In the genomic region with DNA sequence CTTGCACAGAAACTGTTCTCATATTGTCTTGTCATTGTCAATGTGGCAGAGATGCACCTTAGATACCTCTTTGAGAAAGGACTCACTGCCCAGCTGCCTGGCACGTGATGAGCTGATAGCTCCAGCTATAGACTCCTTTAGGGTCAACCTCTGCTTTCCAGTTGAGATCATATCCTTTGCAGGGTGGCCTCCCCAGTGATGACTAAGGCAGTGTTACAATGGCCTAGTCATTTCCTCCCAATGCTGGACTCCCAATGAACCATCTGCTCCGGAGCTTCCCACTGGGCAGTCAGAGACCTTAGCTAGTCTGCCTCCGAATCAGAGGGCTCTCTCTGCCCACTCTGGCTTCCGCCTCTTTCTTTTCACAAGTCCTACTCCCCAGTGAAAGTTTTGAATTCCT, we compare ENCODE assay signal across 13 cellular contexts.
DNase-seq lines count a peak whose midpoint lies in the region; ATAC-seq and TF ChIP-seq lines count a peak whose summit lies in the region.
"Had no signal": no experiment of that assay in that cellular context is flagged by ENCODE, and none has a peak within 500 bp of the region (broad histone marks: within the 10 kb centered on the region; RNA-seq: fewer than 3 reads in every experiment).

No MANE protein-coding gene starts in this region.

- BruUV-seq in IMR-90 (replicated peaks; lab: Mats Ljungman, UMichigan) = no TSS peak

- no peaks in the 10 kb centered on the region for H3K36me3 ChIP-seq in IMR-90 (ENCODE audit: control insufficient read depth, insufficient read depth, low read length)
- no peaks in the 10 kb centered on the region for H3K36me3 ChIP-seq in osteoblast (ENCODE audit: insufficient read depth, low read length)
- H3K36me3 ChIP-seq: colonic mucosa had no signal

- no peak overlapping the region for H2BK20ac ChIP-seq in IMR-90 (ENCODE audit: low read depth, low read length)

- H2AK9ac ChIP-seq in IMR-90 (replicated peaks; ENCODE audit: low read depth, low read length, poor library complexity) = no peak overlapping the region

- TF ChIP-seq RAD21 in IMR-90 (IDR thresholded peaks at IDR 0.05; ENCODE audit: low read length) = no peak

- H3K27me3 ChIP-seq in IMR-90 (ENCODE audit: control insufficient read depth, insufficient read depth, low read length) (peaks cover 15% of the 10 kb centered on the region), osteoblast (ENCODE audit: insufficient read depth, low read length) (no peaks in the 10 kb centered on the region)
- H3K27me3 ChIP-seq: colonic mucosa had no signal

- no peak for TF ChIP-seq POLR2A in IMR-90 (IDR thresholded peaks at IDR 0.05; ENCODE audit: low read depth, low read length)

- no peak overlapping the region for H4K8ac ChIP-seq in IMR-90 (ENCODE audit: low read depth in 2 of 2, low read length in 2 of 2)

- intact Hi-C loops in IMR-90 (cut with micrococcal nuclease) = no loop called here

- CTCF ChIA-PET in IMR-90 (lab: Yijun Ruan, JAX) = no interaction called here

- POLR2A ChIA-PET in IMR-90 (lab: Charles Lee; ENCODE audit: unreplicated experiment) = no interaction called here

- H3K9me1 ChIP-seq in IMR-90 (ENCODE audit: insufficient read depth, low read length) = no peaks in the 10 kb centered on the region

- no peak overlapping the region for H2AFZ ChIP-seq in IMR-90 (replicated peaks; ENCODE audit: low read length, poor library complexity)
- H2AFZ ChIP-seq in osteoblast (ENCODE audit: low read length) = peak overlapping the region; percentile 63

- TF ChIP-seq CTCF in IMR-90 (conservative IDR thresholded peaks at IDR 0.05; ENCODE audit: low read depth, low read length) (no peak), choroid plexus epithelial cell (conservative IDR thresholded peaks at IDR 0.05; ENCODE audit: low read depth, low read length) (no peak), osteoblast (IDR thresholded peaks at IDR 0.05; ENCODE audit: extremely low read depth, low read depth, low read length) (no peak)

- H3K14ac ChIP-seq in IMR-90 (replicated peaks; ENCODE audit: low read depth, low read length) = no peak overlapping the region

- H3K18ac ChIP-seq in IMR-90 (ENCODE audit: low read depth, low read length) = no peak overlapping the region

- H3K79me1 ChIP-seq in IMR-90 (ENCODE audit: low read depth in 1 of 2, low read length in 2 of 2) = no peaks in the 10 kb centered on the region

- H2BK5ac ChIP-seq in IMR-90 (ENCODE audit: low read depth, low read length, poor library complexity, severe bottlenecking) = no peak overlapping the region

- in situ Hi-C loops in IMR-90 (cut with MboI; ENCODE audit: low sequenced_read_pairs) = no loop called here

- WGBS in IMR-90 (ENCODE audit: extremely low coverage in 2 of 2, insufficient read length in 1 of 2), 2 experiments = 37% methylated on average over 2 of the region's 4 CpGs; no CpG with 5 or more reads in 1 of the 2 experiments

- no peak overlapping the region for H4K5ac ChIP-seq in IMR-90 (ENCODE audit: low read depth, low read length)

- no peak overlapping the region for H3K56ac ChIP-seq in IMR-90 (ENCODE audit: extremely low read depth, insufficient read depth, low read length)

- DNase-seq in EL (peak; percentile 88), IMR-90 (peak; percentile 84), choroid plexus epithelial cell (ENCODE audit: low read depth) (peak; percentile 63), osteoblast (ENCODE audit: insufficient read length, low spot score, missing footprints) (peak; percentile 79), anterior cingulate cortex (lab: John Stamatoyannopoulos, UW) (no peak)
- DNase-seq: colonic mucosa, NCI-H1694 had no signal

- dilution Hi-C loops in IMR-90 (cut with HindIII; ENCODE audit: low sequenced_read_pairs, unreplicated experiment) = no loop called here

- no peak overlapping the region for H2BK120ac ChIP-seq in IMR-90 (ENCODE audit: low read depth, low read length)

- ATAC-seq in IMR-90 (ENCODE audit: low read depth) = no peak
- ATAC-seq in HG03457 (IDR thresholded peaks at IDR 0.05; ENCODE audit: unreplicated experiment) = no peak
- ATAC-seq in HG03342 (IDR thresholded peaks at IDR 0.05; ENCODE audit: unreplicated experiment) = no peak
- ATAC-seq: activated naive CD4-positive, alpha-beta T cell treated with anti-CD3 and anti-CD28 coated beads, Interleukin-2, amount 50 U/mL, for 72 hours; K562; sciatic nerve had no signal

- H3K4me3 ChIP-seq in IMR-90 (ENCODE audit: insufficient read depth, low read depth, low read length) = no peak overlapping the region
- no peak overlapping the region for H3K4me3 ChIP-seq in choroid plexus epithelial cell (ENCODE audit: low read depth, low read length)
- no peak overlapping the region for H3K4me3 ChIP-seq in osteoblast (ENCODE audit: insufficient read depth, low read length)
- H3K4me3 ChIP-seq: colonic mucosa, K562 had no signal

- H4K20me1 ChIP-seq in IMR-90 (ENCODE audit: insufficient read depth, low read length) (no peaks in the 10 kb centered on the region), osteoblast (ENCODE audit: insufficient read depth, low read length) (no peaks in the 10 kb centered on the region)

- H3K4me2 ChIP-seq in IMR-90 (ENCODE audit: low read depth, low read length) (no peak overlapping the region), osteoblast (ENCODE audit: insufficient read depth, low read length) (no peak overlapping the region)

- H3K27ac ChIP-seq in IMR-90 (ENCODE audit: insufficient read depth, low read length) (no peak overlapping the region), osteoblast (ENCODE audit: low read depth, low read length) (no peak overlapping the region)
- H3K27ac ChIP-seq: colonic mucosa, VCaP had no signal

- H2BK15ac ChIP-seq in IMR-90 (ENCODE audit: low read depth, low read length) = no peak overlapping the region

- no peak overlapping the region for H4K91ac ChIP-seq in IMR-90 (ENCODE audit: insufficient read depth, low read depth, low read length)

- H2AK5ac ChIP-seq in IMR-90 (ENCODE audit: low read depth, low read length) = no peak overlapping the region

- peaks cover 2% of the 10 kb centered on the region; the same call in 1 of the 2 replicates for H3K4me1 ChIP-seq in IMR-90 (ENCODE audit: control insufficient read depth, insufficient read depth, low read length)
- H3K4me1 ChIP-seq in osteoblast (ENCODE audit: insufficient read depth, low read length) = peaks cover 4% of the 10 kb centered on the region
- H3K4me1 ChIP-seq: colonic mucosa had no signal

- H3K23ac ChIP-seq in IMR-90 (ENCODE audit: low read depth, low read length) = no peak overlapping the region

- no peak overlapping the region for H3K4ac ChIP-seq in IMR-90 (ENCODE audit: low read depth, low read length)

- H3K9ac ChIP-seq in IMR-90 (ENCODE audit: low read depth, low read length) = no peak overlapping the region

- H3K79me2 ChIP-seq in osteoblast (ENCODE audit: insufficient read depth, low read length) = no peaks in the 10 kb centered on the region

- H3K9me3 ChIP-seq in IMR-90 (ENCODE audit: control insufficient read depth, insufficient read depth, low read length) (no peaks in the 10 kb centered on the region), osteoblast (ENCODE audit: low read depth, low read length) (no peaks in the 10 kb centered on the region)
- H3K9me3 ChIP-seq: colonic mucosa had no signal

TF ChIP-seq in IMR-90, 13 proteins besides CTCF, POLR2A, EP300 and RAD21:
- TF ChIP-seq SMC3 (IDR thresholded peaks at IDR 0.05; ENCODE audit: low read depth, low read length) = no peak
- no peak for TF ChIP-seq MAZ (IDR thresholded peaks at IDR 0.05; ENCODE audit: borderline replicate concordance, low read depth, low read length)
- TF ChIP-seq FOS (IDR thresholded peaks at IDR 0.05; ENCODE audit: low read depth, low read length) = no peak
- TF ChIP-seq, protein P1, sequence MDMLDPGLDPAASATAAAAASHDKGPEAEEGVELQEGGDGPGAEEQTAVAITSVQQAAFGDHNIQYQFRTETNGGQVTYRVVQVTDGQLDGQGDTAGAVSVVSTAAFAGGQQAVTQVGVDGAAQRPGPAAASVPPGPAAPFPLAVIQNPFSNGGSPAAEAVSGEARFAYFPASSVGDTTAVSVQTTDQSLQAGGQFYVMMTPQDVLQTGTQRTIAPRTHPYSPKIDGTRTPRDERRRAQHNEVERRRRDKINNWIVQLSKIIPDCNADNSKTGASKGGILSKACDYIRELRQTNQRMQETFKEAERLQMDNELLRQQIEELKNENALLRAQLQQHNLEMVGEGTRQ (IDR thresholded peaks at IDR 0.05; ENCODE audit: low read depth, low read length) = peak; percentile 51; the same call in 1 of the 2 replicates
- no peak for TF ChIP-seq NFE2L2 (IDR thresholded peaks at IDR 0.05; ENCODE audit: low read depth, low read length)
- TF ChIP-seq RCOR1 (IDR thresholded peaks at IDR 0.05; ENCODE audit: insufficient replicate concordance, low read length) = no peak
- TF ChIP-seq MXI1 (IDR thresholded peaks at IDR 0.05; ENCODE audit: borderline replicate concordance, low read depth, low read length) = no peak
- TF ChIP-seq, protein P2, sequence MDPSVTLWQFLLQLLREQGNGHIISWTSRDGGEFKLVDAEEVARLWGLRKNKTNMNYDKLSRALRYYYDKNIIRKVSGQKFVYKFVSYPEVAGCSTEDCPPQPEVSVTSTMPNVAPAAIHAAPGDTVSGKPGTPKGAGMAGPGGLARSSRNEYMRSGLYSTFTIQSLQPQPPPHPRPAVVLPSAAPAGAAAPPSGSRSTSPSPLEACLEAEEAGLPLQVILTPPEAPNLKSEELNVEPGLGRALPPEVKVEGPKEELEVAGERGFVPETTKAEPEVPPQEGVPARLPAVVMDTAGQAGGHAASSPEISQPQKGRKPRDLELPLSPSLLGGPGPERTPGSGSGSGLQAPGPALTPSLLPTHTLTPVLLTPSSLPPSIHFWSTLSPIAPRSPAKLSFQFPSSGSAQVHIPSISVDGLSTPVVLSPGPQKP (IDR thresholded peaks at IDR 0.05; ENCODE audit: borderline replicate concordance, low read depth, low read length) = no peak
- TF ChIP-seq CHD1 (IDR thresholded peaks at IDR 0.05; ENCODE audit: low read depth, low read length) = no peak
- TF ChIP-seq CEBPB (IDR thresholded peaks at IDR 0.05; ENCODE audit: low read depth, low read length) = no peak
- no peak for TF ChIP-seq RFX5 (IDR thresholded peaks at IDR 0.05; ENCODE audit: low read depth, low read length)
- TF ChIP-seq MAFK (IDR thresholded peaks at IDR 0.05; ENCODE audit: low read depth, low read length) = no peak
- TF ChIP-seq BHLHE40 (IDR thresholded peaks at IDR 0.05; ENCODE audit: low read depth, low read length) = peak; percentile 72; the same call in 1 of the 2 replicates

Comparison
In these comparisons a context has a peak if more than half of its experiments do, and no peak if none do; other contexts are left out.
1. DNase-seq: peak in EL (single experiment), IMR-90 (single experiment), choroid plexus epithelial cell (single experiment) and osteoblast (single experiment); none in anterior cingulate cortex (0 of 58).